Comparison of ENCODE assay signal across 9 cellular contexts in the genomic region with DNA sequence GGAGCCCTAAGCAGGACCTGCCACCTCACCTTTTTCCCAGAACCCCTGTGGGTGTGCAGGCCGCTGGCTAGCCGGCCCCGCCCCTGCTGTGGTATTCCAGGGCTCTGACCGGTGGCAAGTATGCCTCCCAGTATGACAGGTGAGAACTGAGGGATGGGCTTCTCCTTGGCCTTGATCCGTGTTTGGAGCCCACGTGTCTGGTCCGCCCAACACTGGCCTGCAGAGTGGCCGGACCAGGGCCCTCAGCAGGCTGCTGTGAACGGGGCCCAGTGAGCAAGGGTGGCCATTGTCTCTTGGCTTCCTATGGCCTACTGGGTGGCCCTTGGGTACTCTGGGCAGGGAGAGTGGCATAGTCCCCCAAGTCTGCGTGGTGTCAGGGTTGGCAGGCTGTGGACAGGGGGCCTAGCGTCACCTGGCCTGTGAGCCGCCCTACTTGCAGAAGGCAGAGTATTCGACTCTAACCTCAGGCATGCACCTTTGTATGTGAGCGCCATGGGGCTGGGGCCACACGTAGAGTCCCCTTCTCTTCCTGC. TPM values are rescaled to one million over a fixed set of nuclear protein-coding genes. Genes with fewer than 3 reads are reported as not detected.
DNase-seq lines count a peak whose midpoint lies in the region; ATAC-seq and TF ChIP-seq lines count a peak whose summit lies in the region.
"Had no signal": no experiment of that assay in that cellular context is flagged by ENCODE, and none has a peak within 500 bp of the region (broad histone marks: within the 10 kb centered on the region; RNA-seq: fewer than 3 reads in every experiment).

No MANE protein-coding gene starts in this region.

- TF ChIP-seq CTCF in GM12875 (IDR thresholded peaks at IDR 0.05; ENCODE audit: borderline replicate concordance, insufficient read depth, low read depth, low read length) (no peak), WTC11 (IDR thresholded peaks at IDR 0.05) (no peak), spleen (IDR thresholded peaks at IDR 0.05 in 8 of 11, conservative IDR thresholded peaks at IDR 0.05 in 3 of 11) (no peak)

- 88 to 95% (median 91%) methylated on average over 9 to 15 of the region's 15 CpGs for WGBS in spleen, 5 donors

- H3K9me3 ChIP-seq in spleen (no peaks in the 10 kb centered on the region), MG63 (no peaks in the 10 kb centered on the region)

- POLR2A ChIA-PET in WTC11 (lab: Charles Lee), result no interaction called here

- peak overlapping the region in 2 of 8 donors; percentile 95 to 99 for H3K27ac ChIP-seq in spleen
- H3K27ac ChIP-seq: SK-N-MC had no signal

- intact Hi-C loops in cardiac septum (cut with DNase I) (loop anchor here (10.0 kb wide), 1 partner anchor 335 kb away; no protein-coding TSS in a partner anchor), spleen (cut with DNase I; ENCODE audit: low total_unique reads) (no loop called here)

- H3K4me3 ChIP-seq in GM12875 (ENCODE audit: low read depth, low read length) (peak overlapping the region; percentile 71), spleen (peak overlapping the region in 5 of 8 donors; percentile 70 to 91 (median 73)), MG63 (no peak overlapping the region)

- CTCF ChIA-PET in WTC11 (lab: Charles Lee), result interaction anchor here (2.1 kb wide), 1 partner anchor 10 kb away, joined by 14 read pairs; no protein-coding TSS in a partner anchor

- no peaks in the 10 kb centered on the region for H3K36me3 Mint-ChIP-seq in WTC11

- TF ChIP-seq POLR2A in spleen (IDR thresholded peaks at IDR 0.05), result no peak

- peak; percentile 3 for DNase-seq in WTC11 (ENCODE audit: low spot score)
- DNase-seq in cardiac septum (ENCODE audit: low spot score), result peak; percentile 68
- peak; percentile 81 for DNase-seq in spleen
- no peak for DNase-seq in NCI-H187 (lab: John Stamatoyannopoulos, UW)
- DNase-seq in HK-2 (ENCODE audit: unreplicated experiment), result no peak
- DNase-seq in MG63, result no peak
- DNase-seq: KBM-7 had no signal

- H3K4me1 ChIP-seq in spleen, result peaks cover 44 to 71% (median 57%) of the 10 kb centered on the region in 6 donors

- peaks cover 28% of the 10 kb centered on the region for H3K27me3 Mint-ChIP-seq in WTC11 (ENCODE audit: low read depth)

- peaks cover 20% of the 10 kb centered on the region for H3K4me1 Mint-ChIP-seq in WTC11

- H3K27me3 ChIP-seq in spleen (replicated peaks in 1 of 7) (no peaks in the 10 kb centered on the region), MG63 (no peaks in the 10 kb centered on the region)

- no peak overlapping the region for H3K27ac Mint-ChIP-seq in WTC11

- no peak overlapping the region for H3K4me3 Mint-ChIP-seq in WTC11

- ATAC-seq in WTC11, result no peak

- H3K36me3 ChIP-seq in spleen, result peaks cover 0 to 53% (median 27%) of the 10 kb centered on the region in 6 donors
- peaks cover 3% of the 10 kb centered on the region; the same call in 1 of the 2 replicates for H3K36me3 ChIP-seq in MG63

- no peaks in the 10 kb centered on the region for H3K9me3 Mint-ChIP-seq in WTC11

TF ChIP-seq in WTC11, 78 proteins besides CTCF, POLR2A, EP300 and RAD21:
- TF ChIP-seq ZNF219 (CRISPR knock-in tag; IDR thresholded peaks at IDR 0.05; ENCODE audit: borderline replicate concordance) (no peak), HMGA2 (CRISPR knock-in tag; IDR thresholded peaks at IDR 0.05) (no peak), E2F5 (CRISPR knock-in tag; IDR thresholded peaks at IDR 0.05) (no peak), NFYB (CRISPR knock-in tag; conservative IDR thresholded peaks at IDR 0.05; ENCODE audit: low read depth) (no peak)

RNA-seq across cellular contexts. Expression of gene RNPEPL1, which starts 1.8 kb away (rescaled TPM):
- 18.8 to 20.5 TPM (median 19.4 TPM) in 3 replicates for total RNA-seq in WTC11 (2021)
- 73.8 TPM for total RNA-seq in cardiac septum
- 100 to 1,000 TPM in 2 of 7 donors, 10 to 100 TPM in 5; 57.2 to 116 (median 73.0) TPM for total RNA-seq in spleen
- 100 to 1,000 TPM in 2 of 3 donors, 10 to 100 TPM in 1; 79.8 to 165 (median 107) TPM for polyA plus RNA-seq in spleen
- total RNA-seq in MG63 (2014; rRNA removed; shearing (Covaris generic); ENCODE audit: low replicate concordance), result 13.6 and 13.9 TPM in 2 replicates

RNA-seq across cellular contexts. Expression of gene DUSP28, which starts 9.9 kb away (rescaled TPM):
- total RNA-seq in WTC11 (2021), result 2.2 to 2.3 TPM (median 2.2 TPM) in 3 replicates
- 9.7 TPM for total RNA-seq in cardiac septum
- total RNA-seq in spleen, result 10 to 100 TPM in 1 of 7 donors, 1 to 10 TPM in 6; 5.9 to 13.6 (median 7.1) TPM
- polyA plus RNA-seq in spleen, result 1 to 10 TPM; 6.5 to 9.0 (median 7.9) TPM
- total RNA-seq in MG63 (2014; rRNA removed; shearing (Covaris generic); ENCODE audit: low replicate concordance), result 6.3 and 7.3 TPM in 2 replicates

RNA-seq across cellular contexts. Expression of gene ANKMY1, which starts 12.3 kb away (rescaled TPM):
- total RNA-seq in WTC11 (2021), result 4.6 to 7.8 TPM (median 5.2 TPM) in 3 replicates
- total RNA-seq in cardiac septum, result 8.2 TPM
- 10 to 100 TPM; 26.5 to 45.5 (median 30.1) TPM for total RNA-seq in spleen
- polyA plus RNA-seq in spleen, result 10 to 100 TPM in 1 of 3 donors, 1 to 10 TPM in 2; 7.6 to 11.4 (median 8.1) TPM
- total RNA-seq in MG63 (2014; rRNA removed; shearing (Covaris generic); ENCODE audit: low replicate concordance), result 10.2 and 23.8 TPM in 2 replicates

RNA-seq across cellular contexts. Expression of gene CAPN10, which starts 16.5 kb away (rescaled TPM):
- 51.4 to 61.3 TPM (median 54.6 TPM) in 3 replicates for total RNA-seq in WTC11 (2021)
- total RNA-seq in cardiac septum, result 24.3 TPM
- total RNA-seq in spleen, result 10 to 100 TPM; 43.0 to 82.6 (median 59.4) TPM
- 10 to 100 TPM; 34.7 to 83.1 (median 66.1) TPM for polyA plus RNA-seq in spleen
- 12.5 and 18.4 TPM in 2 replicates for total RNA-seq in MG63 (2014; rRNA removed; shearing (Covaris generic); ENCODE audit: low replicate concordance)

RNA-seq across cellular contexts. Expression of gene GPR35, which starts 55.2 kb away (rescaled TPM):
- 0.22 to 0.60 TPM (median 0.46 TPM) in 3 replicates for total RNA-seq in WTC11 (2021)
- 1.5 TPM for total RNA-seq in cardiac septum
- total RNA-seq in spleen, result 10 to 100 TPM; 10.3 to 25.3 (median 18.7) TPM
- polyA plus RNA-seq in spleen, result 10 to 100 TPM in 2 of 3 donors, 1 to 10 TPM in 1; 7.4 to 19.1 (median 17.8) TPM
- total RNA-seq in MG63 (2014; rRNA removed; shearing (Covaris generic); ENCODE audit: low replicate concordance), result 0.35 and 2.2 TPM in 2 replicates

Comparison
In these comparisons a context has a peak if more than half of its experiments do, and no peak if none do; other contexts are left out.
1. DNase-seq: peak in WTC11 (single experiment), cardiac septum (single experiment) and spleen (single experiment); none in NCI-H187 (0 of 2), HK-2 (single experiment) and MG63 (single experiment).